Comparison of ENCODE assay signal across 8 cellular contexts in the genomic region with DNA sequence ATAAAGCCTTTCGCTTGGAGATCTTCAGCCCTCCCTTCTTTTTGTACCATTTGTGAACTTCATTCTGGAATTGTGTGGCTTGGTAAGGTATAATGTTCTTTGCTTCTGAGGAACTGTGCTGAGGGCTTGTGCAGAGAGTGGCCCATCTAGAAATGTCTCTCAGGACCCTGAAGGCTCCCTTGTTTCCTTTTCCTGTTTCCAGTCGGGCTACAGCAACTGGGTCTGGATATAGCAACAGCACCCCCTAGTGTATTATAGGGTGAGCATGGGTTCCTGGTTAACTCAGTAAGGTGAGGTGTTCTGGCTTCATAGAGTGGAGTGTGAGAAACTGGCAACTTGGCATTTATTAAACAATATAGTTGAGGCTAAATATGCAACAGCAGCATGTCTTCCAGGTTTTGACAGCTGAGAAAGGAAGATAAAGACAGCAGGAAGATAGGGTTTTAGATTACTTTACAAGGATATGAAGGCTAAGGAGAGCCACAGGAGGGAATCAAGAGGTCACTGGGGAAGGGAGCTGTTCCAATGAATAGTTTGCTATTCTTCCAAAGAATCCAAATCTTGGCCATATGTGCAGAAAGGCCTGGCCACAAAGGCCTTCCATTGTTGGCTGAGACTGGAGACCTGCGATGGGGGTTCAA. TPM values are rescaled to one million over a fixed set of nuclear protein-coding genes. Genes with fewer than 3 reads are reported as not detected.
DNase-seq lines count a peak whose midpoint lies in the region; ATAC-seq and TF ChIP-seq lines count a peak whose summit lies in the region.

No MANE protein-coding gene starts in this region.

- no peak overlapping the region for H3K4me3 ChIP-seq in esophagus muscularis mucosa
- H3K4me3 ChIP-seq in thyroid gland (replicated peaks in 1 of 3), result no peak overlapping the region

- no peaks in the 10 kb centered on the region for H3K36me3 ChIP-seq in esophagus muscularis mucosa
- H3K36me3 ChIP-seq in thyroid gland, result no peaks in the 10 kb centered on the region

- H3K4me3 Mint-ChIP-seq in naive B cell, result no peak overlapping the region

- H3K27me3 Mint-ChIP-seq in naive B cell, result no peaks in the 10 kb centered on the region

- H3K9me3 ChIP-seq in esophagus muscularis mucosa, result no peaks in the 10 kb centered on the region
- no peaks in the 10 kb centered on the region for H3K9me3 ChIP-seq in thyroid gland

- H3K4me1 ChIP-seq in esophagus muscularis mucosa (peaks cover 16 to 42% (median 40%) of the 10 kb centered on the region in 4 donors), thyroid gland (peaks cover 23 to 29% of the 10 kb centered on the region in 2 donors)

- H3K4me1 Mint-ChIP-seq in naive B cell, result no peaks in the 10 kb centered on the region

- TF ChIP-seq POLR2A in esophagus muscularis mucosa (IDR thresholded peaks at IDR 0.05; ENCODE audit: low read depth), result no peak
- TF ChIP-seq POLR2A in thyroid gland (IDR thresholded peaks at IDR 0.05), result no peak

- TF ChIP-seq EP300 in esophagus muscularis mucosa (IDR thresholded peaks at IDR 0.05), result no peak

- intact Hi-C loops in esophagus muscularis mucosa (cut with DNase I), result loop anchor here (2.0 to 5.0 kb wide), 5 partner anchors 50 to 330 kb away; partner anchors contain the start of genes RNU6-7 and RNU6-8
- intact Hi-C loops in thyroid gland (cut with DNase I), result loop anchor here (2.0 to 10.0 kb wide), 4 partner anchors 47 to 317 kb away; partner anchors contain the start of genes RNU6-7 and RNU6-8

- peak; percentile 57 for TF ChIP-seq CTCF in GM20000 (IDR thresholded peaks at IDR 0.05; ENCODE audit: extremely low read depth, missing control alignments)
- TF ChIP-seq CTCF in esophagus muscularis mucosa (IDR thresholded peaks at IDR 0.05), result peak; percentile 80 to 85 (median 85)
- TF ChIP-seq CTCF in thyroid gland (IDR thresholded peaks at IDR 0.05), result peak; percentile 54 to 92 (median 86)

- H3K27me3 ChIP-seq in esophagus muscularis mucosa, result no peaks in the 10 kb centered on the region
- H3K27me3 ChIP-seq in thyroid gland, result no peaks in the 10 kb centered on the region

- ATAC-seq in naive B cell (ENCODE audit: low read depth in 2 of 2), result peak; percentile 83 to 87

- no peaks in the 10 kb centered on the region for H3K36me3 Mint-ChIP-seq in naive B cell

- H3K27ac ChIP-seq in esophagus muscularis mucosa (replicated peaks in 1 of 4) (peak overlapping the region; percentile 28 to 65 (median 60)), thyroid gland (peak overlapping the region in 2 of 3 donors; percentile 26 to 54)

- DNase-seq in DMS 273 treated with DMSO at 0.1 percent for 48 hours (lab: John Stamatoyannopoulos, UW), result peak; percentile 55
- peak; percentile 61 for DNase-seq in GM20000 (ENCODE audit: low spot score)
- DNase-seq in HS-27A (ENCODE audit: low read depth), result peak; percentile 50
- DNase-seq in NCI-H774 (lab: John Stamatoyannopoulos, UW), result peak; percentile 62
- peak; percentile 18 for DNase-seq in activated CD8-positive, alpha-beta memory T cell treated with anti-CD3 and anti-CD28 coated beads, Interleukin-2, amount 50 U/mL, for 1 hour (ENCODE audit: extremely low read depth)
- DNase-seq in esophagus muscularis mucosa (ENCODE audit: extremely low spot score), result peak; percentile 68
- DNase-seq in naive B cell, result peak; percentile 61
- DNase-seq in thyroid gland, result peak; percentile 51 to 56

- WGBS in esophagus muscularis mucosa, result 54% methylated on average over 3 of the region's 3 CpGs
- WGBS in thyroid gland, 2 donors, result 59 to 63% methylated on average over 3 of the region's 3 CpGs

- no peaks in the 10 kb centered on the region for H3K9me3 Mint-ChIP-seq in naive B cell

- H3K27ac Mint-ChIP-seq in naive B cell, result no peak overlapping the region

RNA-seq across cellular contexts. Expression of gene RNU6-8, which starts 49.1 kb away (rescaled TPM):
- total RNA-seq in esophagus muscularis mucosa (not detected), thyroid gland (not detected)
- polyA plus RNA-seq in naive B cell (ENCODE audit: low read depth in 6 of 6), result not detected

RNA-seq across cellular contexts. Expression of gene RNU6-7, which starts 50.3 kb away (rescaled TPM):
- total RNA-seq in esophagus muscularis mucosa (not detected), thyroid gland (not detected)
- polyA plus RNA-seq in naive B cell (ENCODE audit: low read depth in 6 of 6), result not detected

Comparison
In these comparisons a context has a peak if more than half of its experiments do, and no peak if none do; other contexts are left out.
1. DNase-seq: peak in every context shown above with its lines; median percentile 68 in esophagus muscularis mucosa; 62 in NCI-H774; 61 in GM20000; 61 in naive B cell; 55 in DMS 273 treated with DMSO at 0.1 percent for 48 hours; 54 in thyroid gland; 50 in HS-27A; 18 in activated CD8-positive, alpha-beta memory T cell treated with anti-CD3 and anti-CD28 coated beads, Interleukin-2, amount 50 U/mL, for 1 hour.